In genomic region chr11:64778223-64778472, GRCh38 we compare ENCODE assay signal across 8 cellular contexts. TPM values are rescaled to one million over a fixed set of nuclear protein-coding genes. Genes with fewer than 3 reads are reported as not detected.
A peak's percentile ranks its signal among the peaks of the same experiment; 100 is the strongest.
DNase-seq lines count a peak whose midpoint lies in the region; ATAC-seq lines count a peak whose summit lies in the region.

No MANE protein-coding gene starts in this region.

- H3K4me3 ChIP-seq in HUES64 (ENCODE audit: low read length), result peak overlapping the region; percentile 99
- peak overlapping the region; percentile 58 to 70 for H3K4me3 ChIP-seq in duodenal mucosa (ENCODE audit: low read depth in 1 of 2, low read length in 2 of 2)
- peak overlapping the region; percentile 89 to 98 for H3K4me3 ChIP-seq in neuronal stem cell (ENCODE audit: low read length in 2 of 2)

- peak overlapping the region; percentile 73 for H2BK15ac ChIP-seq in neuronal stem cell (ENCODE audit: low read length)

- H3K4me1 ChIP-seq in HUES64 (ENCODE audit: insufficient read depth, low read length) (peaks cover 17% of the 10 kb centered on the region; the same call in 1 of the 2 replicates), duodenal mucosa (ENCODE audit: control insufficient read depth in 1 of 2, insufficient read depth in 2 of 2, low read length in 2 of 2) (peaks cover 26 to 28% of the 10 kb centered on the region in 2 donors), neuronal stem cell (ENCODE audit: control insufficient read depth in 2 of 2, insufficient read depth in 1 of 2, low read depth in 1 of 2, low read length in 2 of 2) (peaks cover 5 to 10% of the 10 kb centered on the region in 2 donors)

- H3K79me1 ChIP-seq in neuronal stem cell (ENCODE audit: low read depth, low read length), result peaks cover 5% of the 10 kb centered on the region

- under 1% methylated on average over 28 of the region's 28 CpGs for WGBS in HUES64
- no CpG with 5 or more reads among the region's 28 CpGs for WGBS in neuronal stem cell (ENCODE audit: extremely low coverage in 2 of 2, insufficient read length in 2 of 2, insufficient replicate concordance in 1 of 2), 2 donors

- H2BK5ac ChIP-seq in neuronal stem cell (ENCODE audit: low read length), result peak overlapping the region; percentile 90

- peaks cover 44% of the 10 kb centered on the region for H3K36me3 ChIP-seq in HUES64 (ENCODE audit: insufficient read depth, low read length)
- H3K36me3 ChIP-seq in duodenal mucosa (ENCODE audit: control insufficient read depth in 1 of 2, insufficient read depth in 2 of 2, low read length in 2 of 2), result peaks cover 33 to 43% of the 10 kb centered on the region in 2 donors
- peaks cover 32 to 69% of the 10 kb centered on the region in 2 donors for H3K36me3 ChIP-seq in neuronal stem cell (replicated peaks in 1 of 2; ENCODE audit: control insufficient read depth in 2 of 2, insufficient read depth in 2 of 2, low read length in 2 of 2)

- H3K27ac ChIP-seq in HUES64 (ENCODE audit: low read depth, low read length) (peak overlapping the region; percentile 100; the same call in 1 of the 2 replicates), duodenal mucosa (ENCODE audit: low read depth, low read length) (peak overlapping the region; percentile 100), neuronal stem cell (replicated peaks; ENCODE audit: low read length) (peak overlapping the region; percentile 99)

- H3K14ac ChIP-seq in neuronal stem cell (ENCODE audit: low read length), result peak overlapping the region; percentile 85

- H3K9ac ChIP-seq in HUES64 (ENCODE audit: low read depth, low read length) (peak overlapping the region; percentile 98), duodenal mucosa (ENCODE audit: low read depth in 1 of 2, low read length in 2 of 2) (peak overlapping the region; percentile 61 to 76), neuronal stem cell (ENCODE audit: low read depth, low read length, poor library complexity) (peak overlapping the region; percentile 95)

- H3K4me2 ChIP-seq in neuronal stem cell (ENCODE audit: insufficient read depth, low read length, poor library complexity, severe bottlenecking), result peak overlapping the region; percentile 32

- H4K8ac ChIP-seq in neuronal stem cell (ENCODE audit: low read depth, low read length), result no peak overlapping the region

- H3K4ac ChIP-seq in neuronal stem cell (ENCODE audit: low read length), result peak overlapping the region; percentile 97

- H2AFZ ChIP-seq in neuronal stem cell (ENCODE audit: low read length), result peak overlapping the region; percentile 61

- H3K9me3 ChIP-seq in HUES64 (ENCODE audit: insufficient read depth, low read depth, low read length) (no peaks in the 10 kb centered on the region), duodenal mucosa (ENCODE audit: control insufficient read depth in 1 of 2, low read length in 2 of 2) (no peaks in the 10 kb centered on the region), neuronal stem cell (replicated peaks in 1 of 2; ENCODE audit: control insufficient read depth in 2 of 2, insufficient read depth in 1 of 2, low read depth in 1 of 2, low read length in 2 of 2) (no peaks in the 10 kb centered on the region)

- H2BK120ac ChIP-seq in neuronal stem cell (ENCODE audit: low read depth, low read length), result peak overlapping the region; percentile 98

- peak overlapping the region; percentile 32 for H2BK12ac ChIP-seq in neuronal stem cell (ENCODE audit: low read length)

- peak overlapping the region; percentile 99 for H3K23ac ChIP-seq in neuronal stem cell (ENCODE audit: low read depth, low read length, poor library complexity)

- H3K27me3 ChIP-seq in HUES64 (ENCODE audit: insufficient read depth, low read length) (no peaks in the 10 kb centered on the region), duodenal mucosa (ENCODE audit: control insufficient read depth in 1 of 2, insufficient read depth in 2 of 2, low read length in 2 of 2) (no peaks in the 10 kb centered on the region), neuronal stem cell (ENCODE audit: control insufficient read depth in 3 of 3, insufficient read depth in 3 of 3, low read depth in 1 of 3, low read length in 3 of 3) (no peaks in the 10 kb centered on the region)

- peak; percentile 17 for ATAC-seq in GM19025 (IDR thresholded peaks at IDR 0.05; ENCODE audit: low read depth, unreplicated experiment)
- ATAC-seq in HG03565 (IDR thresholded peaks at IDR 0.05; ENCODE audit: unreplicated experiment), result no peak
- no peak for ATAC-seq in GM21619 (IDR thresholded peaks at IDR 0.05; ENCODE audit: unreplicated experiment)

- H3K18ac ChIP-seq in neuronal stem cell (ENCODE audit: low read length), result peak overlapping the region; percentile 99

- peak overlapping the region; percentile 100 for H2AK5ac ChIP-seq in neuronal stem cell (ENCODE audit: low read depth, low read length)

- DNase-seq in neuronal stem cell (ENCODE audit: low spot score) (no peak), NCI-H1105 treated with DMSO at 0.1 percent for 48 hours (lab: John Stamatoyannopoulos, UW) (no peak), amniotic stem cell (lab: John Stamatoyannopoulos, UW) (no peak)

- peak overlapping the region; percentile 81 for H4K91ac ChIP-seq in neuronal stem cell (ENCODE audit: low read depth, low read length, poor library complexity)

RNA-seq across cellular contexts. Expression of gene SF1, which starts 0.2 kb away (rescaled TPM):
- polyA plus RNA-seq in HUES64 (2013, experiment 1 of 2), result 208 TPM
- 212 TPM for polyA plus RNA-seq in HUES64 (2013, experiment 2 of 2)
- polyA plus RNA-seq in neuronal stem cell (2013, experiment 1 of 2), result 214 TPM
- polyA plus RNA-seq in neuronal stem cell (2013, experiment 2 of 2), result 215 TPM

RNA-seq across cellular contexts. Expression of gene PYGM, which starts 18.4 kb away (rescaled TPM):
- 2.8 TPM for polyA plus RNA-seq in HUES64 (2013, experiment 1 of 2)
- polyA plus RNA-seq in HUES64 (2013, experiment 2 of 2), result 2.5 TPM
- polyA plus RNA-seq in neuronal stem cell (2013, experiment 1 of 2), result 1.3 TPM
- polyA plus RNA-seq in neuronal stem cell (2013, experiment 2 of 2), result 1.3 TPM

RNA-seq across cellular contexts. Expression of gene MAP4K2, which starts 24.9 kb away (rescaled TPM):
- 14.1 TPM for polyA plus RNA-seq in HUES64 (2013, experiment 1 of 2)
- polyA plus RNA-seq in HUES64 (2013, experiment 2 of 2), result 16.9 TPM
- 11.1 TPM for polyA plus RNA-seq in neuronal stem cell (2013, experiment 1 of 2)
- 11.6 TPM for polyA plus RNA-seq in neuronal stem cell (2013, experiment 2 of 2)

RNA-seq across cellular contexts. Expression of gene MEN1, which starts 32.2 kb away (rescaled TPM):
- 31.5 TPM for polyA plus RNA-seq in HUES64 (2013, experiment 1 of 2)
- 36.6 TPM for polyA plus RNA-seq in HUES64 (2013, experiment 2 of 2)
- polyA plus RNA-seq in neuronal stem cell (2013, experiment 1 of 2), result 59.7 TPM
- polyA plus RNA-seq in neuronal stem cell (2013, experiment 2 of 2), result 59.7 TPM

RNA-seq across cellular contexts. Expression of gene RASGRP2, which starts 34.2 kb away (rescaled TPM):
- polyA plus RNA-seq in HUES64 (2013, experiment 1 of 2), result 17.1 TPM
- polyA plus RNA-seq in HUES64 (2013, experiment 2 of 2), result 13.6 TPM
- polyA plus RNA-seq in neuronal stem cell (2013, experiment 1 of 2), result 1.3 TPM
- polyA plus RNA-seq in neuronal stem cell (2013, experiment 2 of 2), result 1.4 TPM
